In the genomic region with DNA sequence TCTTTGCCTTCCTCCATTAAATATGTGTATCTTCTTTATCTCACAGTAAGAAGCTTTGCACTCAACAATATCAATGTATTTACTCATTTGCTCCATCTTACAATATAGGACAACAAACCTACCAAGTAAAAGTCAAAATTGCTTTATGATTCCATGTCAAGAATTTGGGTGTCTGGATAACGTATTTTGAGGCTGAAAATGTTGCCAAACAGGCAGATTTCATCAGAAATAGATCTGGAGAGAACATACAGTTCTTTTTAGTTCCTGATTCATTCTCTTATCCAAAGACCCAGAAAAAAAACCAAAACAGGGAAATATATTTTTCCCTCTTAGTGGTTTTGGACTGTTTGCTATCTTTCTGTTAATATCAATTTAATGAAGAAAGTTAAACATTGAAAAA, we compare ENCODE assay signal across 23 cellular contexts.
DNase-seq lines count a peak whose midpoint lies in the region; ATAC-seq and TF ChIP-seq lines count a peak whose summit lies in the region.
"Had no signal": no experiment of that assay in that cellular context is flagged by ENCODE, and none has a peak within 500 bp of the region (broad histone marks: within the 10 kb centered on the region; RNA-seq: fewer than 3 reads in every experiment).

No MANE protein-coding gene starts in this region.

- no peaks in the 10 kb centered on the region for H3K36me3 ChIP-seq in GM23338 (ENCODE audit: insufficient read depth)
- no peaks in the 10 kb centered on the region for H3K36me3 ChIP-seq in mucosa of descending colon (ENCODE audit: low read depth)
- H3K36me3 ChIP-seq: BLaER1 treated with 17β-estradiol and CSF1 and Interleukin-3, amounts not matched to agents 10 nM and 100 nM had no signal

- H3F3A ChIP-seq in GM23338 (replicated peaks; ENCODE audit: low read depth): no peaks in the 10 kb centered on the region

- no peaks in the 10 kb centered on the region for H4K20me1 ChIP-seq in GM23338 (replicated peaks; ENCODE audit: insufficient read depth)
- H4K20me1 ChIP-seq: BLaER1 treated with 17β-estradiol and CSF1 and Interleukin-3, amounts not matched to agents 10 nM and 100 nM had no signal

- no peaks in the 10 kb centered on the region; the same call in 1 of the 3 replicates for H3K9me3 Mint-ChIP-seq in GM23338

- H3K4me2 ChIP-seq in GM23338: no peak overlapping the region
- H3K4me2 ChIP-seq: BLaER1 treated with 17β-estradiol and CSF1 and Interleukin-3, amounts not matched to agents 10 nM and 100 nM had no signal

- no peaks in the 10 kb centered on the region for H3K27me3 ChIP-seq in GM23338 (ENCODE audit: insufficient read depth)
- H3K27me3 ChIP-seq: BLaER1 treated with 17β-estradiol and CSF1 and Interleukin-3, amounts not matched to agents 10 nM and 100 nM had no signal

- ATAC-seq in GM23338 (no peak), GM18868 (IDR thresholded peaks at IDR 0.05; ENCODE audit: unreplicated experiment) (no peak), mucosa of descending colon (no peak)
- ATAC-seq: HCT116, HepG2 had no signal

- H3K4me3 ChIP-seq in GM23338 (no peak overlapping the region), fibroblast of pulmonary artery (replicated peaks; ENCODE audit: low read depth, low read length) (no peak overlapping the region), skeletal muscle cell (ENCODE audit: low read depth, low read length) (no peak overlapping the region), mucosa of descending colon (no peak overlapping the region)
- H3K4me3 ChIP-seq: BLaER1 treated with 17β-estradiol and CSF1 and Interleukin-3, amounts not matched to agents 10 nM and 100 nM had no signal

- H3K27ac ChIP-seq in GM23338 (ENCODE audit: low read depth): peak overlapping the region; percentile 61; the same call in 1 of the 2 replicates
- H3K27ac ChIP-seq: BLaER1 treated with 17β-estradiol and CSF1 and Interleukin-3, amounts not matched to agents 10 nM and 100 nM had no signal

- DNase-seq in GM23338 (ENCODE audit: low spot score): no peak
- peak; percentile 8 for DNase-seq in cerebellar cortex (ENCODE audit: low spot score)
- peak; percentile 8 for DNase-seq in fibroblast of pulmonary artery (ENCODE audit: low read depth)
- peak; percentile 41 for DNase-seq in skeletal muscle cell (ENCODE audit: low read depth)
- DNase-seq in mucosa of descending colon: no peak
- DNase-seq in activated T-cell treated with anti-CD3 and anti-CD28 coated beads for 4 hours: no peak
- DNase-seq in CD1c-positive myeloid dendritic cell (ENCODE audit: extremely low spot score): no peak
- DNase-seq: CD4-positive, CD25-positive, alpha-beta regulatory T cell; CD8-positive, alpha-beta memory T cell; COR-L47; DMS 273 treated with DMSO at 0.1 percent for 48 hours; DMS53; DND-41; EL; GOT3; H7; HFFc6 had no signal

- H3K79me2 ChIP-seq in GM23338 (replicated peaks; ENCODE audit: insufficient read depth): no peaks in the 10 kb centered on the region; the same call in 1 of the 2 replicates

- H3K27ac Mint-ChIP-seq in GM23338: no peak overlapping the region
- H3K27ac Mint-ChIP-seq: B cell; CD4-positive, CD25-positive, alpha-beta regulatory T cell; CD8-positive, alpha-beta memory T cell; HFFc6; IgD-negative memory B cell had no signal

- intact Hi-C loops in mucosa of descending colon (cut with DNase I, micrococcal nuclease): no loop called here

- no peaks in the 10 kb centered on the region for H3K4me1 Mint-ChIP-seq in GM23338
- H3K4me1 Mint-ChIP-seq: B cell; CD4-positive, CD25-positive, alpha-beta regulatory T cell; CD8-positive, alpha-beta memory T cell; IgD-negative memory B cell had no signal

- no peaks in the 10 kb centered on the region for H3K9me2 ChIP-seq in GM23338 (ENCODE audit: insufficient read depth)

- H3K27me3 Mint-ChIP-seq in GM23338 (ENCODE audit: insufficient read depth, low read depth, poor library complexity): no peaks in the 10 kb centered on the region
- H3K27me3 Mint-ChIP-seq: B cell; CD4-positive, CD25-positive, alpha-beta regulatory T cell; CD8-positive, alpha-beta memory T cell; IgD-negative memory B cell had no signal

- H3K36me3 Mint-ChIP-seq in GM23338 (ENCODE audit: low read depth): peaks cover 8% of the 10 kb centered on the region; the same call in 1 of the 3 replicates
- H3K36me3 Mint-ChIP-seq: CD4-positive, CD25-positive, alpha-beta regulatory T cell; CD8-positive, alpha-beta memory T cell had no signal

- H3K4me1 ChIP-seq in GM23338 (ENCODE audit: insufficient read depth) (no peaks in the 10 kb centered on the region), mucosa of descending colon (ENCODE audit: low read depth) (peaks cover 4% of the 10 kb centered on the region)
- H3K4me1 ChIP-seq: BLaER1 treated with 17β-estradiol and CSF1 and Interleukin-3, amounts not matched to agents 10 nM and 100 nM had no signal

- H3K9me3 ChIP-seq in mucosa of descending colon: no peaks in the 10 kb centered on the region

- TF ChIP-seq CTCF in GM23338 (conservative IDR thresholded peaks at IDR 0.05; ENCODE audit: low read depth in 2 of 2) (no peak), fibroblast of pulmonary artery (IDR thresholded peaks at IDR 0.05; ENCODE audit: low read length, missing control alignments) (no peak), mucosa of descending colon (IDR thresholded peaks at IDR 0.05) (no peak)

- no peak overlapping the region for H3K4me3 Mint-ChIP-seq in GM23338
- H3K4me3 Mint-ChIP-seq: B cell; CD4-positive, CD25-positive, alpha-beta regulatory T cell; CD8-positive, alpha-beta memory T cell; HFFc6; IgD-negative memory B cell had no signal

- H2AFZ ChIP-seq in GM23338: no peak overlapping the region

TF ChIP-seq in GM23338, 12 proteins besides CTCF, POLR2A, EP300 and RAD21 (continues in another document):
- no peak for TF ChIP-seq POLR2AphosphoS5 (IDR thresholded peaks at IDR 0.05; ENCODE audit: low read depth)
- no peak for TF ChIP-seq JUNB (IDR thresholded peaks at IDR 0.05; ENCODE audit: unreplicated experiment)
- TF ChIP-seq STAT1 (IDR thresholded peaks at IDR 0.05; ENCODE audit: unreplicated experiment): no peak
- TF ChIP-seq, protein P1, sequence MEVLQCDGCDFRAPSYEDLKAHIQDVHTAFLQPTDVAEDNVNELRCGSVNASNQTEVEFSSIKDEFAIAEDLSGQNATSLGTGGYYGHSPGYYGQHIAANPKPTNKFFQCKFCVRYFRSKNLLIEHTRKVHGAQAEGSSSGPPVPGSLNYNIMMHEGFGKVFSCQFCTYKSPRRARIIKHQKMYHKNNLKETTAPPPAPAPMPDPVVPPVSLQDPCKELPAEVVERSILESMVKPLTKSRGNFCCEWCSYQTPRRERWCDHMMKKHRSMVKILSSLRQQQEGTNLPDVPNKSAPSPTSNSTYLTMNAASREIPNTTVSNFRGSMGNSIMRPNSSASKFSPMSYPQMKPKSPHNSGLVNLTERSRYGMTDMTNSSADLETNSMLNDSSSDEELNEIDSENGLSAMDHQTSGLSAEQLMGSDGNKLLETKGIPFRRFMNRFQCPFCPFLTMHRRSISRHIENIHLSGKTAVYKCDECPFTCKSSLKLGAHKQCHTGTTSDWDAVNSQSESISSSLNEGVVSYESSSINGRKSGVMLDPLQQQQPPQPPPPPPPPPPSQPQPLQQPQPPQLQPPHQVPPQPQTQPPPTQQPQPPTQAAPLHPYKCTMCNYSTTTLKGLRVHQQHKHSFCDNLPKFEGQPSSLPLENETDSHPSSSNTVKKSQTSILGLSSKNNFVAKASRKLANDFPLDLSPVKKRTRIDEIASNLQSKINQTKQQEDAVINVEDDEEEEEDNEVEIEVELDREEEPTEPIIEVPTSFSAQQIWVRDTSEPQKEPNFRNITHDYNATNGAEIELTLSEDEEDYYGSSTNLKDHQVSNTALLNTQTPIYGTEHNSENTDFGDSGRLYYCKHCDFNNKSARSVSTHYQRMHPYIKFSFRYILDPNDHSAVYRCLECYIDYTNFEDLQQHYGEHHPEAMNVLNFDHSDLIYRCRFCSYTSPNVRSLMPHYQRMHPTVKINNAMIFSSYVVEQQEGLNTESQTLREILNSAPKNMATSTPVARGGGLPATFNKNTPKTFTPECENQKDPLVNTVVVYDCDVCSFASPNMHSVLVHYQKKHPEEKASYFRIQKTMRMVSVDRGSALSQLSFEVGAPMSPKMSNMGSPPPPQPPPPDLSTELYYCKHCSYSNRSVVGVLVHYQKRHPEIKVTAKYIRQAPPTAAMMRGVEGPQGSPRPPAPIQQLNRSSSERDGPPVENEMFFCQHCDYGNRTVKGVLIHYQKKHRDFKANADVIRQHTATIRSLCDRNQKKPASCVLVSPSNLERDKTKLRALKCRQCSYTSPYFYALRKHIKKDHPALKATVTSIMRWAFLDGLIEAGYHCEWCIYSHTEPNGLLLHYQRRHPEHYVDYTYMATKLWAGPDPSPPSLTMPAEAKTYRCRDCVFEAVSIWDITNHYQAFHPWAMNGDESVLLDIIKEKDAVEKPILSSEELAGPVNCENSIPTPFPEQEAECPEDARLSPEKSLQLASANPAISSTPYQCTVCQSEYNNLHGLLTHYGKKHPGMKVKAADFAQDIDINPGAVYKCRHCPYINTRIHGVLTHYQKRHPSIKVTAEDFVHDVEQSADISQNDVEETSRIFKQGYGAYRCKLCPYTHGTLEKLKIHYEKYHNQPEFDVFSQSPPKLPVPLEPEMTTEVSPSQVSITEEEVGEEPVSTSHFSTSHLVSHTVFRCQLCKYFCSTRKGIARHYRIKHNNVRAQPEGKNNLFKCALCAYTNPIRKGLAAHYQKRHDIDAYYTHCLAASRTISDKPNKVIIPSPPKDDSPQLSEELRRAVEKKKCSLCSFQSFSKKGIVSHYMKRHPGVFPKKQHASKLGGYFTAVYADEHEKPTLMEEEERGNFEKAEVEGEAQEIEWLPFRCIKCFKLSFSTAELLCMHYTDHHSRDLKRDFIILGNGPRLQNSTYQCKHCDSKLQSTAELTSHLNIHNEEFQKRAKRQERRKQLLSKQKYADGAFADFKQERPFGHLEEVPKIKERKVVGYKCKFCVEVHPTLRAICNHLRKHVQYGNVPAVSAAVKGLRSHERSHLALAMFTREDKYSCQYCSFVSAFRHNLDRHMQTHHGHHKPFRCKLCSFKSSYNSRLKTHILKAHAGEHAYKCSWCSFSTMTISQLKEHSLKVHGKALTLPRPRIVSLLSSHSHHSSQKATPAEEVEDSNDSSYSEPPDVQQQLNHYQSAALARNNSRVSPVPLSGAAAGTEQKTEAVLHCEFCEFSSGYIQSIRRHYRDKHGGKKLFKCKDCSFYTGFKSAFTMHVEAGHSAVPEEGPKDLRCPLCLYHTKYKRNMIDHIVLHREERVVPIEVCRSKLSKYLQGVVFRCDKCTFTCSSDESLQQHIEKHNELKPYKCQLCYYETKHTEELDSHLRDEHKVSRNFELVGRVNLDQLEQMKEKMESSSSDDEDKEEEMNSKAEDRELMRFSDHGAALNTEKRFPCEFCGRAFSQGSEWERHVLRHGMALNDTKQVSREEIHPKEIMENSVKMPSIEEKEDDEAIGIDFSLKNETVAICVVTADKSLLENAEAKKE (CRISPR knock-in tag; IDR thresholded peaks at IDR 0.05): no peak
- TF ChIP-seq NANOG (IDR thresholded peaks at IDR 0.05; ENCODE audit: borderline replicate concordance): no peak
- no peak for TF ChIP-seq CREB1 (CRISPR knock-in tag; IDR thresholded peaks at IDR 0.05; ENCODE audit: low read depth)
- no peak for TF ChIP-seq ZNF114 (CRISPR knock-in tag; IDR thresholded peaks at IDR 0.05)

Comparison
In these comparisons a context has a peak if more than half of its experiments do, and no peak if none do; other contexts are left out.
1. DNase-seq: peak in cerebellar cortex (single experiment), fibroblast of pulmonary artery (single experiment) and skeletal muscle cell (single experiment); none in GM23338 (single experiment), mucosa of descending colon (0 of 3), activated T-cell treated with anti-CD3 and anti-CD28 coated beads for 4 hours (single experiment) and CD1c-positive myeloid dendritic cell (single experiment).